Comparison of ENCODE assay signal across 8 cellular contexts in the genomic region with DNA sequence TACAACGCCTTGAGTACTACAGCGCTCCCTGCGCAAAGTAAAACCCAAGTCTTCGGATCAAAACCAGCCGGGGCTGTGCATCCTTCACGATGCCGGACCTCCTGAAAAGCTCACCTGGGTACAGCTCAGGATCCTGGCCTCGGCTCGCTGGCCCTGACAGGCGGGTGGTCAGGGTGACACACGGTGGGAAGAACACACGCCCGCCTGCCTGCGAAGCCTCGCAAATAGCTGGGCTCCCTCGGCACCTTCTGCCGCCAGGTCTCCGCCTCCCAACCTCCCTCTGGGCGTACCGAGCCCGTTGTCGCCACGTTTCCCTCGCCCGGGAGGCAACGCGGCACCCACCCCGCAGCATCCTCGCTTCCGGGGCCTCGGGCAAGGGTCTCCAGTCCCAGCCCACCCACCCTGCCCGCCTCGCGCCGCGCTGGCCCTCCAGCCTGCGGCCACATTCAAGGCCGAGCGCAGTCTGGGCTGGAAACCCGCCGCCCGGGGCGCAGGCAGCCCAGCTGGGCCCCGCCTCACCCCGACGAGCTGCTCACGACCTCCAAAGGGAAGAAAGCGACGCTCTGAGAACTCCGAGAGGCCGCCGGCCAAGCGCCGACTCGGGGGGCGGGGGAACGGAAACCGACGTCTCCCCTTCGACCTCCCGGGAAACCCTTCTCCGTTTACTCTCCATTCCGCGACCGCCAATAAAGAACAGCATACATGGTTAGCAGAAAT. TPM values are rescaled to one million over a fixed set of nuclear protein-coding genes. Genes with fewer than 3 reads are reported as not detected.
DNase-seq lines count a peak whose midpoint lies in the region; ATAC-seq and TF ChIP-seq lines count a peak whose summit lies in the region.

No MANE protein-coding gene starts in this region.

- no peaks in the 10 kb centered on the region for H3K36me3 ChIP-seq in adipocyte (ENCODE audit: control insufficient read depth, insufficient read depth, low read length, severe bottlenecking)
- H3K36me3 ChIP-seq in heart left ventricle = no peaks in the 10 kb centered on the region
- H3K36me3 ChIP-seq in upper lobe of left lung = no peaks in the 10 kb centered on the region

- peaks cover 23% of the 10 kb centered on the region for H3K4me1 ChIP-seq in adipocyte (ENCODE audit: control insufficient read depth, insufficient read depth, low read length)
- peaks cover 0 to 42% (median 12%) of the 10 kb centered on the region in 12 donors for H3K4me1 ChIP-seq in heart left ventricle
- H3K4me1 ChIP-seq in upper lobe of left lung = peaks cover 16 to 28% (median 20%) of the 10 kb centered on the region in 4 donors

- intact Hi-C loops in CD4-positive, alpha-beta T cell (cut with DNase I, micrococcal nuclease) = loop anchor here (1.0 to 5.0 kb wide), 9 partner anchors 37 to 1182 kb away; a partner anchor contains a TSS
- intact Hi-C loops in heart left ventricle (cut with DNase I) = loop anchor here (1.0 to 10.0 kb wide), 11 partner anchors 52 to 311 kb away; a partner anchor contains a TSS
- intact Hi-C loops in posterior cingulate gyrus (cut with DNase I) = loop anchor here (1.0 to 5.0 kb wide), 4 partner anchors 62 to 308 kb away; a partner anchor contains a TSS

- H3K27me3 ChIP-seq in CD4-positive, alpha-beta T cell (ENCODE audit: control insufficient read depth, insufficient read depth, low read length) = no peaks in the 10 kb centered on the region
- H3K27me3 ChIP-seq in adipocyte (replicated peaks; ENCODE audit: control insufficient read depth, insufficient read depth, low read length) = no peaks in the 10 kb centered on the region
- H3K27me3 ChIP-seq in heart left ventricle = no peaks in the 10 kb centered on the region
- no peaks in the 10 kb centered on the region for H3K27me3 ChIP-seq in upper lobe of left lung

- peak; percentile 49 to 72 (median 64) for DNase-seq in CD4-positive, alpha-beta T cell
- peak in 63 of 76 experiments; percentile 2 to 72 (median 40) for DNase-seq in HUDEP-2 (lab: John Stamatoyannopoulos, UW; ENCODE audit: unreplicated experiment in 76 of 76)
- DNase-seq in T-helper 1 cell = peak; percentile 56 to 71 (median 71)
- DNase-seq in adipocyte (ENCODE audit: low read depth) = peak; percentile 86
- DNase-seq in heart left ventricle = peak; percentile 70 to 84 (median 72)
- peak; percentile 41 to 94 (median 54) for DNase-seq in posterior cingulate gyrus
- DNase-seq in upper lobe of left lung = peak; percentile 46 to 93

- peak overlapping the region; percentile 95 for H3K4me3 Mint-ChIP-seq in CD4-positive, alpha-beta T cell

- H3K4me3 ChIP-seq in adipocyte (ENCODE audit: low read length) = peak overlapping the region; percentile 97
- H3K4me3 ChIP-seq in heart left ventricle = peak overlapping the region; percentile 61 to 98 (median 80)
- peak overlapping the region; percentile 73 to 84 (median 79) for H3K4me3 ChIP-seq in upper lobe of left lung

- no peak for TF ChIP-seq CTCF in CD4-positive, alpha-beta T cell (IDR thresholded peaks at IDR 0.05)
- TF ChIP-seq CTCF in heart left ventricle (IDR thresholded peaks at IDR 0.05) = no peak
- no peak for TF ChIP-seq CTCF in upper lobe of left lung (IDR thresholded peaks at IDR 0.05)

- peaks cover 20% of the 10 kb centered on the region for H3K36me3 Mint-ChIP-seq in CD4-positive, alpha-beta T cell (ENCODE audit: low read depth)

- peak overlapping the region; percentile 98 for H3K27ac ChIP-seq in CD4-positive, alpha-beta T cell (ENCODE audit: low read depth, low read length)
- H3K27ac ChIP-seq in heart left ventricle (peak overlapping the region; percentile 94 to 99 (median 96)), upper lobe of left lung (peak overlapping the region; percentile 95 to 99 (median 98))

- peak overlapping the region; percentile 94 for H3K9ac ChIP-seq in adipocyte (ENCODE audit: low read length)

- ATAC-seq in CD4-positive, alpha-beta T cell (ENCODE audit: poor library complexity) = peak; percentile 40
- ATAC-seq in GM21367 (IDR thresholded peaks at IDR 0.05; ENCODE audit: unreplicated experiment) (peak; percentile 12), heart left ventricle (peak in 3 of 4 donors; percentile 29 to 60 (median 46)), upper lobe of left lung (ENCODE audit: low FRiP score in 2 of 2) (peak; percentile 73 to 84)

- peak overlapping the region; percentile 99 for H3K27ac Mint-ChIP-seq in CD4-positive, alpha-beta T cell

- TF ChIP-seq POLR2A in heart left ventricle (IDR thresholded peaks at IDR 0.05) (peak in 1 of 2 donors; percentile 5), upper lobe of left lung (IDR thresholded peaks at IDR 0.05) (peak in 2 of 4 donors; percentile 32 to 40)

- no peak for TF ChIP-seq EP300 in upper lobe of left lung (IDR thresholded peaks at IDR 0.05)

- H3K4me1 Mint-ChIP-seq in CD4-positive, alpha-beta T cell (ENCODE audit: low read depth) = peaks cover 51% of the 10 kb centered on the region

- H3K9me3 ChIP-seq in CD4-positive, alpha-beta T cell (ENCODE audit: control insufficient read depth, low read length) = no peaks in the 10 kb centered on the region
- H3K9me3 ChIP-seq in adipocyte (ENCODE audit: control insufficient read depth, low read length) (no peaks in the 10 kb centered on the region), heart left ventricle (no peaks in the 10 kb centered on the region), upper lobe of left lung (no peaks in the 10 kb centered on the region)

- WGBS in heart left ventricle, 4 donors = 0 to 2% (median 0%) methylated on average over 39 to 65 of the region's 65 CpGs
- WGBS in upper lobe of left lung, 2 donors = 0 to 1% methylated on average over 13 to 38 of the region's 65 CpGs

- POLR2A ChIA-PET in CD4-positive, alpha-beta T cell (lab: Charles Lee) = interaction anchor here (0.6 to 7.3 kb wide), 53 partner anchors 8 to 1348 kb away, joined by 3 to 155 read pairs (median 5); a partner anchor contains a TSS

- H3K9me3 Mint-ChIP-seq in CD4-positive, alpha-beta T cell = no peaks in the 10 kb centered on the region

- CTCF ChIA-PET in CD4-positive, alpha-beta T cell (lab: Charles Lee) = interaction anchor here (0.6 to 1.9 kb wide), 8 partner anchors 8 to 526 kb away, joined by 3 to 7 read pairs (median 4); a partner anchor contains a TSS

- H3K27me3 Mint-ChIP-seq in CD4-positive, alpha-beta T cell = no peaks in the 10 kb centered on the region

RNA-seq across cellular contexts. Expression of a gene that starts 0.5 kb away (rescaled TPM):
- total RNA-seq in CD4-positive, alpha-beta T cell = 10 to 100 TPM; 71.0 to 78.1 TPM
- total RNA-seq in heart left ventricle (100 to 1,000 TPM; 140 to 332 (median 245) TPM), upper lobe of left lung (10 to 100 TPM; 18.4 to 56.0 (median 26.0) TPM)
- 10 to 100 TPM; 72.8 to 88.5 TPM for polyA plus RNA-seq in heart left ventricle

Comparison
In these comparisons a context has a peak if more than half of its experiments do, and no peak if none do; other contexts are left out.
1. Peak in every context shown above with its lines: DNase-seq, ATAC-seq, H3K4me3 ChIP-seq and H3K27ac ChIP-seq.
2. ATAC-seq: peak in every context shown above with its lines; median percentile 78 in upper lobe of left lung; 46 in heart left ventricle; 40 in CD4-positive, alpha-beta T cell; 12 in GM21367.